ENCODE assay signal across 29 cellular contexts in genomic region chr1:204143276-204144041, GRCh38. TPM values are rescaled to one million over a fixed set of nuclear protein-coding genes. Genes with fewer than 3 reads are reported as not detected.
"Had no signal": no experiment of that assay in that cellular context is flagged by ENCODE, and none has a peak within 500 bp of the region (broad histone marks: within the 10 kb centered on the region; RNA-seq: fewer than 3 reads in every experiment).

No MANE protein-coding gene starts in this region.

- H3K27ac ChIP-seq: coronary artery, esophagus muscularis mucosa, heart right ventricle, left ventricle myocardium inferior, lower lobe of right lung, prostate gland, right atrium auricular region, sigmoid colon, thoracic aorta, tibial nerve, upper lobe of left lung had no signal

- H3K4me3 ChIP-seq: coronary artery, esophagus muscularis mucosa, heart right ventricle, left ventricle myocardium inferior, lower lobe of right lung, prostate gland, right atrium auricular region, sigmoid colon, thoracic aorta, tibial nerve, upper lobe of left lung had no signal

- H3K9me3 ChIP-seq: esophagus muscularis mucosa, heart right ventricle, left ventricle myocardium inferior, lower lobe of right lung, prostate gland, right atrium auricular region, sigmoid colon, thoracic aorta, tibial nerve, upper lobe of left lung had no signal

- H3K4me1 ChIP-seq: esophagus muscularis mucosa, heart right ventricle, left ventricle myocardium inferior, lower lobe of right lung, prostate gland, right atrium auricular region, sigmoid colon, upper lobe of left lung had no signal

- DNase-seq: dermis blood vessel endothelial cell; effector memory CD4-positive, alpha-beta T cell; foreskin melanocyte; glutamatergic neuron; heart right ventricle; hippocampal formation; left cardiac atrium; left ventricle myocardium inferior; lower lobe of right lung; natural killer cell; occipital lobe; sigmoid colon; stimulated activated CD4-positive, alpha-beta T cell treated with anti-CD3 and anti-CD28 coated beads, Interleukin-2, amount 100 ng/mL, for 24 hours; stimulated activated CD4-positive, alpha-beta T cell treated with anti-CD3 and anti-CD28 coated beads, Interleukin-4, amount 100 ng/mL, for 24 hours; stimulated activated naive CD4-positive, alpha-beta T cell treated with Interleukin-2 at 50 U/mL for 16 hours; substantia nigra; upper lobe of left lung had no signal

- ATAC-seq: heart right ventricle; left cardiac atrium; lower lobe of right lung; natural killer cell; stimulated activated effector memory CD8-positive, alpha-beta T cell treated with anti-CD3 and anti-CD28 coated beads, Interleukin-12 subunit alpha, Interleukin-12 subunit beta, amount 100 ng/mL, for 72 hours had no signal

- H3K36me3 ChIP-seq: left ventricle myocardium inferior, lower lobe of right lung, prostate gland, sigmoid colon had no signal

- H3K27me3 ChIP-seq: heart right ventricle, right atrium auricular region, sigmoid colon, tibial nerve, upper lobe of left lung had no signal

RNA-seq across cellular contexts. Expression of gene REN, which starts 22.7 kb away (rescaled TPM):
- total RNA-seq: dermis blood vessel endothelial cell, endothelial cell of umbilical vein, esophagus muscularis mucosa, heart right ventricle, left cardiac atrium, left ventricle myocardium inferior, mononuclear cell, natural killer cell, occipital lobe, sigmoid colon, skeletal muscle tissue, thoracic aorta, tibial nerve had no signal
- polyA plus RNA-seq: heart right ventricle, neural cell had no signal

RNA-seq across cellular contexts. Expression of gene KISS1, which starts 52.8 kb away (rescaled TPM):
- total RNA-seq: dermis blood vessel endothelial cell, esophagus muscularis mucosa, heart right ventricle, left cardiac atrium, left ventricle myocardium inferior, lower lobe of right lung, mesenteric fat pad, mononuclear cell, natural killer cell, occipital lobe, right atrium auricular region, sigmoid colon, skeletal muscle tissue, thoracic aorta, tibial nerve had no signal
- polyA plus RNA-seq: heart right ventricle, neural cell had no signal
